Comparison of ENCODE assay signal across 19 cellular contexts in genomic region chr2:67485431-67485830, GRCh38.
DNase-seq lines count a peak whose midpoint lies in the region; ATAC-seq and TF ChIP-seq lines count a peak whose summit lies in the region.
"Had no signal": no experiment of that assay in that cellular context is flagged by ENCODE, and none has a peak within 500 bp of the region (broad histone marks: within the 10 kb centered on the region; RNA-seq: fewer than 3 reads in every experiment).

No MANE protein-coding gene starts in this region.

- no peaks in the 10 kb centered on the region for H3K9me3 Mint-ChIP-seq in HFFc6

- POLR2A ChIA-PET in BJ (lab: Charles Lee) = no interaction called here

- H3K4me1 ChIP-seq in mammary epithelial cell (ENCODE audit: insufficient read depth, low read length) = peaks cover 3% of the 10 kb centered on the region
- no peaks in the 10 kb centered on the region for H3K4me1 ChIP-seq in mesendoderm (ENCODE audit: control insufficient read depth, low read depth, low read length)
- H3K4me1 ChIP-seq in effector memory CD4-positive, alpha-beta T cell (ENCODE audit: control insufficient read depth, insufficient read depth, low read length, poor library complexity, severe bottlenecking) = no peaks in the 10 kb centered on the region
- H3K4me1 ChIP-seq: BE2C, prostate gland, stomach had no signal

- H3K36me3 ChIP-seq in BJ (ENCODE audit: control insufficient read depth, insufficient read depth, low read length) (no peaks in the 10 kb centered on the region), mammary epithelial cell (ENCODE audit: insufficient read depth, low read length) (no peaks in the 10 kb centered on the region), mesendoderm (ENCODE audit: control insufficient read depth, insufficient read depth, low read length) (no peaks in the 10 kb centered on the region)
- no peaks in the 10 kb centered on the region for H3K36me3 ChIP-seq in effector memory CD4-positive, alpha-beta T cell (ENCODE audit: control insufficient read depth, insufficient read depth, low read length)
- H3K36me3 ChIP-seq: BE2C, prostate gland, stomach had no signal

- no peak overlapping the region for H2BK15ac ChIP-seq in mesendoderm (replicated peaks; ENCODE audit: low read depth)

- H3K27ac Mint-ChIP-seq in HFFc6 = peak overlapping the region; percentile 43; the same call in 1 of the 2 replicates
- H3K27ac Mint-ChIP-seq: endodermal cell, nephron progenitor cell, type B pancreatic cell had no signal

- in situ Hi-C loops in mammary epithelial cell (cut with MboI; ENCODE audit: low sequenced_read_pairs in 2 of 2) = loop anchor here in 1 of 2 donors (25.0 kb wide), 1 partner anchor 352 kb away; no protein-coding TSS in a partner anchor

- dilution Hi-C loops in mammary epithelial cell (cut with HindIII; ENCODE audit: low sequenced_read_pairs) = no loop called here

- intact Hi-C loops in mammary epithelial cell (cut with micrococcal nuclease) = no loop called here

- BruUV-seq in mammary epithelial cell (replicated peaks; lab: Mats Ljungman, UMichigan) = no TSS peak

- DNase-seq in BJ (ENCODE audit: low read depth) (peak; percentile 23), HFFc6 (peak; percentile 55), mammary epithelial cell (no peak), mesendoderm (peak; percentile 66)
- DNase-seq in effector memory CD4-positive, alpha-beta T cell = no peak
- DNase-seq: activated gamma-delta T cell; amniotic stem cell; BE2C; endodermal cell; NCI-H524; nephron progenitor cell; stimulated activated CD4-positive, alpha-beta T cell treated with anti-CD3 and anti-CD28 coated beads, Interleukin-4, amount 100 ng/mL, for 24 hours; stomach had no signal

- TF ChIP-seq CTCF in BJ (IDR thresholded peaks at IDR 0.05; ENCODE audit: insufficient read depth, low read depth, low read length) = no peak
- TF ChIP-seq CTCF in HFFc6 (IDR thresholded peaks at IDR 0.05) = no peak
- no peak for TF ChIP-seq CTCF in mammary epithelial cell (conservative IDR thresholded peaks at IDR 0.05 in 1 of 2, IDR thresholded peaks at IDR 0.05 in 1 of 2; ENCODE audit: extremely low read depth in 1 of 2, insufficient read depth in 1 of 2, low read depth in 1 of 2, low read length in 2 of 2)

- no peaks in the 10 kb centered on the region for H3K79me2 ChIP-seq in mammary epithelial cell (ENCODE audit: insufficient read depth, low read length)
- no peaks in the 10 kb centered on the region for H3K79me2 ChIP-seq in mesendoderm (ENCODE audit: control insufficient read depth, insufficient read depth, low read length)

- no peak overlapping the region for H3K4me3 Mint-ChIP-seq in HFFc6
- H3K4me3 Mint-ChIP-seq: endodermal cell, nephron progenitor cell, type B pancreatic cell had no signal

- H3K56ac ChIP-seq in mesendoderm (ENCODE audit: low read length) = no peak overlapping the region

- no peaks in the 10 kb centered on the region for H3K79me1 ChIP-seq in mesendoderm (ENCODE audit: low read length)

- H2BK120ac ChIP-seq in mesendoderm (ENCODE audit: low read depth, low read length) = no peak overlapping the region

- no peak overlapping the region for H2BK5ac ChIP-seq in mesendoderm (ENCODE audit: low read length)

- H3K27me3 ChIP-seq in BJ (ENCODE audit: control insufficient read depth, insufficient read depth, low read length) (no peaks in the 10 kb centered on the region), mammary epithelial cell (ENCODE audit: insufficient read depth, low read length) (no peaks in the 10 kb centered on the region), mesendoderm (ENCODE audit: insufficient read depth, low read length, poor library complexity) (no peaks in the 10 kb centered on the region)
- no peaks in the 10 kb centered on the region for H3K27me3 ChIP-seq in effector memory CD4-positive, alpha-beta T cell (replicated peaks; ENCODE audit: control insufficient read depth, insufficient read depth, low read length, poor library complexity, severe bottlenecking)
- H3K27me3 ChIP-seq: BE2C, stomach had no signal

- H3K4me1 Mint-ChIP-seq in HFFc6 (ENCODE audit: low read depth) = peaks cover 25% of the 10 kb centered on the region
- H3K4me1 Mint-ChIP-seq: endodermal cell had no signal

- peak overlapping the region; percentile 61 for H2AFZ ChIP-seq in mammary epithelial cell (ENCODE audit: low read depth, low read length)

- ATAC-seq in GM21381 (IDR thresholded peaks at IDR 0.05; ENCODE audit: unreplicated experiment) = no peak
- ATAC-seq in HG03354 (IDR thresholded peaks at IDR 0.05; ENCODE audit: poor library complexity, severe bottlenecking, unreplicated experiment) = no peak
- no peak for ATAC-seq in GM19351 (IDR thresholded peaks at IDR 0.05; ENCODE audit: unreplicated experiment)

- no peak overlapping the region for H3K4me3 ChIP-seq in BJ (ENCODE audit: low read depth, low read length)
- H3K4me3 ChIP-seq in mammary epithelial cell (replicated peaks in 1 of 3; ENCODE audit: insufficient read depth in 1 of 3, low read depth in 2 of 3, low read length in 3 of 3) = no peak overlapping the region
- no peak overlapping the region for H3K4me3 ChIP-seq in mesendoderm (ENCODE audit: low read length)
- H3K4me3 ChIP-seq in effector memory CD4-positive, alpha-beta T cell (ENCODE audit: insufficient read depth, low read depth, low read length, poor library complexity, severe bottlenecking) = no peak overlapping the region
- H3K4me3 ChIP-seq: prostate gland, smooth muscle cell, stomach had no signal

- H4K8ac ChIP-seq in mesendoderm (ENCODE audit: low read depth, low read length) = no peak overlapping the region

- no peak overlapping the region for H4K5ac ChIP-seq in mesendoderm (ENCODE audit: low read length)

- no peak overlapping the region for H3K27ac ChIP-seq in mammary epithelial cell (ENCODE audit: insufficient read depth, low read depth, low read length)
- H3K27ac ChIP-seq in mesendoderm (ENCODE audit: low read depth, low read length) = no peak overlapping the region
- H3K27ac ChIP-seq in effector memory CD4-positive, alpha-beta T cell (ENCODE audit: insufficient read depth, low read length, poor library complexity, severe bottlenecking) = no peak overlapping the region
- H3K27ac ChIP-seq: prostate gland, stomach had no signal

- 9% methylated on average over 2 of the region's 2 CpGs for WGBS in mammary epithelial cell (ENCODE audit: low coverage, missing lambda C conversion rate)
- no CpG with 5 or more reads among the region's 2 CpGs for WGBS in mesendoderm (ENCODE audit: extremely low coverage, insufficient coverage, low lambda C conversion rate)

- no peaks in the 10 kb centered on the region for H3K36me3 Mint-ChIP-seq in HFFc6 (ENCODE audit: low read depth)

- H3K9me3 ChIP-seq in mammary epithelial cell (replicated peaks; ENCODE audit: insufficient read depth, low read length) = no peaks in the 10 kb centered on the region
- no peaks in the 10 kb centered on the region for H3K9me3 ChIP-seq in effector memory CD4-positive, alpha-beta T cell (ENCODE audit: control insufficient read depth, low read length)
- H3K9me3 ChIP-seq: BE2C, prostate gland, stomach had no signal

- no peak overlapping the region for H3K4ac ChIP-seq in mesendoderm (ENCODE audit: low read depth, low read length)

- H3K9ac ChIP-seq in mammary epithelial cell (ENCODE audit: insufficient read depth, low read length) (no peak overlapping the region), mesendoderm (ENCODE audit: low read length) (no peak overlapping the region)

- H3K27me3 Mint-ChIP-seq in HFFc6 (ENCODE audit: insufficient read depth) = no peaks in the 10 kb centered on the region
- H3K27me3 Mint-ChIP-seq: type B pancreatic cell had no signal

- H2AK5ac ChIP-seq in mesendoderm (ENCODE audit: low read length) = no peak overlapping the region

- CTCF ChIA-PET in BJ (lab: Yijun Ruan, JAX) (interaction anchor here (1.1 to 1.7 kb wide), 2 partner anchors 11 to 15 kb away, joined by 3 to 4 read pairs; no protein-coding TSS in a partner anchor), mammary epithelial cell (lab: Charles Lee; ENCODE audit: low non-redundant PET) (no interaction called here)

- no peaks in the 10 kb centered on the region for H4K20me1 ChIP-seq in mammary epithelial cell (ENCODE audit: insufficient read depth, low read length)

- H3K4me2 ChIP-seq in mammary epithelial cell (ENCODE audit: insufficient read depth, low read depth, low read length) (no peak overlapping the region), mesendoderm (ENCODE audit: low read length) (no peak overlapping the region)
- H3K4me2 ChIP-seq: smooth muscle cell had no signal

- H3K18ac ChIP-seq in mesendoderm (ENCODE audit: low read length) = no peak overlapping the region

- no peak overlapping the region for H3K23ac ChIP-seq in mesendoderm (ENCODE audit: low read length)

Comparison
In these comparisons a context has a peak if more than half of its experiments do, and no peak if none do; other contexts are left out.
1. DNase-seq: peak in BJ (single experiment), HFFc6 (single experiment) and mesendoderm (single experiment); none in mammary epithelial cell (single experiment) and effector memory CD4-positive, alpha-beta T cell (0 of 3).